8 cellular contexts compared by ENCODE assay signal in genomic region chr1:113929750-113930498, GRCh38. TPM values are rescaled to one million over a fixed set of nuclear protein-coding genes. Genes with fewer than 3 reads are reported as not detected.
A peak's percentile ranks its signal among the peaks of the same experiment; 100 is the strongest.
DNase-seq lines count a peak whose midpoint lies in the region; ATAC-seq and TF ChIP-seq lines count a peak whose summit lies in the region.

No MANE protein-coding gene starts in this region.

- H3K4me3 ChIP-seq in BE2C (ENCODE audit: low read depth, low read length), result peak overlapping the region; percentile 73
- peak overlapping the region; percentile 86 to 98 (median 90) for H3K4me3 ChIP-seq in gastrocnemius medialis

- H3K36me3 ChIP-seq in BE2C (0 out of 2 replicates have a peak, but pooled peaks cover 3% of the 10 kb centered on the region), gastrocnemius medialis (no peaks in the 10 kb centered on the region)

- no peaks in the 10 kb centered on the region for H3K27me3 ChIP-seq in BE2C
- H3K27me3 ChIP-seq in gastrocnemius medialis, result no peaks in the 10 kb centered on the region

- H3K27ac ChIP-seq in gastrocnemius medialis, result peak overlapping the region; percentile 92 to 98 (median 94)

- no peaks in the 10 kb centered on the region for H3K9me3 ChIP-seq in BE2C
- H3K9me3 ChIP-seq in gastrocnemius medialis, result no peaks in the 10 kb centered on the region

- ATAC-seq in GM19025 (IDR thresholded peaks at IDR 0.05; ENCODE audit: low read depth, unreplicated experiment) (peak; percentile 28), HG03196 (IDR thresholded peaks at IDR 0.05; ENCODE audit: unreplicated experiment) (peak; percentile 32), gastrocnemius medialis (peak; percentile 57 to 63)

- H3K4me1 ChIP-seq in BE2C (0 out of 2 replicates have a peak, but pooled peaks cover 2% of the 10 kb centered on the region), gastrocnemius medialis (peaks cover 51% of the 10 kb centered on the region in 2 donors)

- in situ Hi-C loops in gastrocnemius medialis (cut with MboI; ENCODE audit: low sequenced_read_pairs in 4 of 4), result loop anchor here in 1 of 4 donors (10.0 kb wide), 1 partner anchor 115 kb away; the partner anchor contains the start of gene RSBN1

- TF ChIP-seq POLR2A in gastrocnemius medialis (IDR thresholded peaks at IDR 0.05), result no peak

- TF ChIP-seq CTCF in BE2C (IDR thresholded peaks at IDR 0.05; ENCODE audit: low read depth, low read length), result peak; percentile 9; the same call in 1 of the 2 replicates
- peak in 2 of 5 experiments; percentile 6 to 27 for TF ChIP-seq CTCF in gastrocnemius medialis (IDR thresholded peaks at IDR 0.05 in 4 of 5, conservative IDR thresholded peaks at IDR 0.05 in 1 of 5)

- intact Hi-C loops in gastrocnemius medialis (cut with DNase I; ENCODE audit: low total_unique reads), result loop anchor here (1.0 to 5.0 kb wide), 5 partner anchors 17 to 1313 kb away; partner anchors contain the start of genes CAPZA1, DCLRE1B, RSBN1 and ST7L

- DNase-seq in BE2C (peak; percentile 47), T follicular helper cell (ENCODE audit: low read depth) (peak; percentile 69), amniotic epithelial cell (ENCODE audit: low read depth) (peak; percentile 13), hepatic stellate cell (ENCODE audit: low spot score) (peak; percentile 30), gastrocnemius medialis (peak; percentile 4 to 25), epidermal melanocyte (ENCODE audit: insufficient read length, low spot score) (no peak)

RNA-seq across cellular contexts. Expression of gene HIPK1, which starts 0.8 kb away (rescaled TPM):
- 27.5 TPM for polyA plus RNA-seq in BE2C (2012; ENCODE audit: insufficient read depth, insufficient read length, low read depth)
- 10 to 100 TPM; 54.4 to 67.6 (median 60.0) TPM for total RNA-seq in gastrocnemius medialis

RNA-seq across cellular contexts. Expression of gene DCLRE1B, which starts 24.8 kb away (rescaled TPM):
- 7.6 TPM for polyA plus RNA-seq in BE2C (2012; ENCODE audit: insufficient read depth, insufficient read length, low read depth)
- total RNA-seq in gastrocnemius medialis, result 1 to 10 TPM; 1.4 to 3.3 (median 1.7) TPM

RNA-seq across cellular contexts. Expression of gene AP4B1, which starts 25.3 kb away (rescaled TPM):
- polyA plus RNA-seq in BE2C (2012; ENCODE audit: insufficient read depth, insufficient read length, low read depth), result 34.1 TPM
- 10 to 100 TPM in 1 of 4 donors, 1 to 10 TPM in 3; 6.5 to 11.2 (median 8.4) TPM for total RNA-seq in gastrocnemius medialis

RNA-seq across cellular contexts. Expression of gene BCL2L15, which starts 42.5 kb away (rescaled TPM):
- 0.62 TPM for polyA plus RNA-seq in BE2C (2012; ENCODE audit: insufficient read depth, insufficient read length, low read depth)
- under 1 TPM in 1 of 4 donors, not detected in 3; 0.32 TPM for total RNA-seq in gastrocnemius medialis

RNA-seq across cellular contexts. Expression of gene OLFML3, which starts 49.4 kb away (rescaled TPM):
- 0.65 TPM for polyA plus RNA-seq in BE2C (2012; ENCODE audit: insufficient read depth, insufficient read length, low read depth)
- 10 to 100 TPM in 3 of 4 donors, 1 to 10 TPM in 1; 5.9 to 17.1 (median 14.0) TPM for total RNA-seq in gastrocnemius medialis
